In genomic region chr11:66626926-66627325, GRCh38 we compare ENCODE assay signal across 18 cellular contexts. TPM values are rescaled to one million over a fixed set of nuclear protein-coding genes. Genes with fewer than 3 reads are reported as not detected.
DNase-seq lines count a peak whose midpoint lies in the region; ATAC-seq, FAIRE-seq and TF ChIP-seq lines count a peak whose summit lies in the region.
"Had no signal": no experiment of that assay in that cellular context is flagged by ENCODE, and none has a peak within 500 bp of the region (broad histone marks: within the 10 kb centered on the region; RNA-seq: fewer than 3 reads in every experiment).

No MANE protein-coding gene starts in this region.

- no peak overlapping the region for H3K18ac ChIP-seq in trophoblast cell (ENCODE audit: low read length)

- H3K4me1 Mint-ChIP-seq in endothelial cell (ENCODE audit: unreplicated experiment), result peaks cover 16% of the 10 kb centered on the region

- no peak for TF ChIP-seq RAD21 in A549 (conservative IDR thresholded peaks at IDR 0.05 in 1 of 2, IDR thresholded peaks at IDR 0.05 in 1 of 2)

- TF ChIP-seq CTCF in A549 (IDR thresholded peaks at IDR 0.05), result no peak
- TF ChIP-seq CTCF in endothelial cell (IDR thresholded peaks at IDR 0.05; ENCODE audit: unreplicated experiment), result no peak
- TF ChIP-seq CTCF in smooth muscle cell (IDR thresholded peaks at IDR 0.05; ENCODE audit: borderline replicate concordance, insufficient read depth, poor library complexity, severe bottlenecking), result no peak

- no peak overlapping the region for H3K27ac Mint-ChIP-seq in endothelial cell (ENCODE audit: unreplicated experiment)

- H3K4me3 ChIP-seq in A549 (no peak overlapping the region), trophoblast cell (ENCODE audit: low read depth, low read length) (no peak overlapping the region), smooth muscle cell (no peak overlapping the region)
- H3K4me3 ChIP-seq: HAP-1, SK-N-MC had no signal

- no peak for TF ChIP-seq POLR2A in A549 (IDR thresholded peaks at IDR 0.05; ENCODE audit: low read length)

- no peak overlapping the region for H3K23ac ChIP-seq in trophoblast cell (ENCODE audit: low read length)

- H2BK120ac ChIP-seq in trophoblast cell (ENCODE audit: insufficient read depth, low read length, poor library complexity), result no peak overlapping the region

- H4K8ac ChIP-seq in trophoblast cell (ENCODE audit: low read depth, low read length), result no peak overlapping the region

- no peak overlapping the region for H3K27ac ChIP-seq in A549
- H3K27ac ChIP-seq in trophoblast cell (ENCODE audit: low read depth, low read length), result no peak overlapping the region
- no peak overlapping the region for H3K27ac ChIP-seq in smooth muscle cell (ENCODE audit: low read depth)
- H3K27ac ChIP-seq: KMS-11, SK-N-MC had no signal

- H3K4me3 Mint-ChIP-seq in endothelial cell (ENCODE audit: unreplicated experiment), result peak overlapping the region; percentile 7

- H3K36me3 Mint-ChIP-seq in endothelial cell (ENCODE audit: low read depth, unreplicated experiment), result peaks cover 42% of the 10 kb centered on the region

- CTCF ChIA-PET in A549 (lab: Yijun Ruan, JAX), result interaction anchor here (0.8 to 2.5 kb wide), 4 partner anchors 10 to 196 kb away, joined by 3 to 7 read pairs (median 4); partner anchors contain the start of gene RBM14

- H2BK5ac ChIP-seq in trophoblast cell (ENCODE audit: low read depth, low read length, poor library complexity), result no peak overlapping the region

- H2AFZ ChIP-seq in trophoblast cell (ENCODE audit: insufficient read depth, low read length, poor library complexity), result no peak overlapping the region
- H2AFZ ChIP-seq in smooth muscle cell (ENCODE audit: low read depth), result no peak overlapping the region

- no peak overlapping the region for H2AK5ac ChIP-seq in trophoblast cell (ENCODE audit: low read length)

- H4K12ac ChIP-seq in trophoblast cell (ENCODE audit: low read depth, low read length), result no peak overlapping the region

- H2BK12ac ChIP-seq in trophoblast cell (ENCODE audit: low read length), result no peak overlapping the region

- H3K79me2 ChIP-seq in trophoblast cell (ENCODE audit: control insufficient read depth, insufficient read depth, low read length, poor library complexity) (peaks cover 29% of the 10 kb centered on the region), smooth muscle cell (ENCODE audit: low read depth) (peaks cover 100% of the 10 kb centered on the region)

- no peak for ATAC-seq in A549

- WGBS in A549 (ENCODE audit: missing lambda C conversion rate), result 96% methylated on average over 7 of the region's 7 CpGs
- WGBS in trophoblast cell (ENCODE audit: extremely low coverage, insufficient coverage, insufficient read length), result no CpG with 5 or more reads among the region's 7 CpGs
- WGBS in smooth muscle cell (ENCODE audit: low lambda C conversion rate), result 97% methylated on average over 7 of the region's 7 CpGs

- H3K9ac ChIP-seq in trophoblast cell (ENCODE audit: low read length) (no peak overlapping the region), smooth muscle cell (ENCODE audit: low read depth) (no peak overlapping the region)
- H3K9ac ChIP-seq: KMS-11 had no signal

- H3K4ac ChIP-seq in trophoblast cell (ENCODE audit: low read depth, low read length), result peak overlapping the region; percentile 66

- H3K36me3 ChIP-seq in trophoblast cell (ENCODE audit: control insufficient read depth in 1 of 2, insufficient read depth in 2 of 2, low read length in 2 of 2), result peaks cover 55 to 74% of the 10 kb centered on the region in 2 experiments
- H3K36me3 ChIP-seq in smooth muscle cell (ENCODE audit: low read depth), result peaks cover 4% of the 10 kb centered on the region

- 0 out of 3 replicates have a peak, but pooled peaks cover 5% of the 10 kb centered on the region for H3K4me1 ChIP-seq in A549
- H3K4me1 ChIP-seq in trophoblast cell (ENCODE audit: control insufficient read depth in 1 of 2, insufficient read depth in 2 of 2, low read length in 2 of 2), result peaks cover 0 to 3% of the 10 kb centered on the region in 2 experiments
- no peaks in the 10 kb centered on the region for H3K4me1 ChIP-seq in smooth muscle cell (ENCODE audit: low read depth)
- H3K4me1 ChIP-seq: HAP-1 had no signal

- H4K20me1 ChIP-seq in smooth muscle cell (ENCODE audit: low read depth), result peaks cover 100% of the 10 kb centered on the region

- H3K27me3 ChIP-seq in trophoblast cell (ENCODE audit: insufficient read depth, low read length) (no peaks in the 10 kb centered on the region), smooth muscle cell (ENCODE audit: low read depth) (no peaks in the 10 kb centered on the region)

- H3F3A ChIP-seq in smooth muscle cell (ENCODE audit: low read depth), result peaks cover 9% of the 10 kb centered on the region

- no peak overlapping the region for H3K14ac ChIP-seq in trophoblast cell (ENCODE audit: low read length)

- no peaks in the 10 kb centered on the region for H3K9me3 Mint-ChIP-seq in endothelial cell (ENCODE audit: unreplicated experiment)

- no peak for TF ChIP-seq EP300 in A549 (IDR thresholded peaks at IDR 0.05)

- FAIRE-seq in A549 (lab: Jason Lieb, UNC), result no peak
- FAIRE-seq: RCC 7860 had no signal

- no peak overlapping the region for H3K4me2 ChIP-seq in A549
- H3K4me2 ChIP-seq in trophoblast cell (ENCODE audit: low read length), result no peak overlapping the region
- no peak overlapping the region for H3K4me2 ChIP-seq in smooth muscle cell
- H3K4me2 ChIP-seq: KMS-11 had no signal

- H3K9me3 ChIP-seq in A549 (no peaks in the 10 kb centered on the region), trophoblast cell (ENCODE audit: insufficient read depth, low read depth, low read length) (peaks cover 2% of the 10 kb centered on the region), smooth muscle cell (replicated peaks; ENCODE audit: low read depth) (no peaks in the 10 kb centered on the region)
- H3K9me3 ChIP-seq: HAP-1 had no signal

- peaks cover 4% of the 10 kb centered on the region for H3K27me3 Mint-ChIP-seq in endothelial cell (ENCODE audit: unreplicated experiment)

- H3K79me1 ChIP-seq in trophoblast cell (ENCODE audit: low read length), result no peaks in the 10 kb centered on the region

- POLR2A ChIA-PET in A549 (lab: Yijun Ruan, JAX), result interaction anchor here (1.2 to 2.6 kb wide), 2 partner anchors 10 to 11 kb away, joined by 4 to 12 read pairs; partner anchors contain the start of genes RBM14 and RBM4

- DNase-seq in A549 (ENCODE audit: low read depth in 1 of 2, low spot score in 1 of 2) (no peak), Ammon's horn (ENCODE audit: low spot score) (peak; percentile 72), endothelial cell (ENCODE audit: low spot score) (no peak), trophoblast cell (no peak), cerebellum (ENCODE audit: low spot score) (no peak), NCI-H446 treated with DMSO at 0.1 percent for 48 hours (lab: John Stamatoyannopoulos, UW) (no peak), smooth muscle cell (lab: John Stamatoyannopoulos, UW; ENCODE audit: unreplicated experiment) (no peak), NCI-H2029 (lab: John Stamatoyannopoulos, UW) (no peak)
- DNase-seq: AML-193, DMS79 treated with DMSO at 0.1 percent for 48 hours, NCI-H1436, NCI-H2029 treated with DMSO at 0.1 percent for 48 hours, NCI-H2171 treated with DMSO at 0.1 percent for 48 hours, SHP77 had no signal

- no peak overlapping the region for H4K91ac ChIP-seq in trophoblast cell (ENCODE audit: low read depth, low read length)

RNA-seq across cellular contexts. Expression of gene RBM14, which starts 10.5 kb away (rescaled TPM):
- polyA plus RNA-seq in A549 (2011; rRNA removed), result 33.0 and 38.0 TPM in 2 replicates
- polyA plus RNA-seq in A549 (2012; cell fraction: cytosol; rRNA removed), result 32.6 and 51.6 TPM in 2 replicates
- 132 and 133 TPM in 2 replicates for polyA plus RNA-seq in A549 (2012; cell fraction: nucleus; rRNA removed)
- polyA plus RNA-seq in A549 (2017; fragmentation: RNase III; extraction: RNeasy Plus Mini Kit Qiagen cat#74134 plus additional on column Dnase treatment), result 99.7 to 103 TPM (median 102 TPM) in 3 replicates
- polyA minus RNA-seq in A549 (2011; rRNA and poly(A)+ RNA removed), result 32.9 and 45.6 TPM in 2 replicates
- 84.2 TPM for total RNA-seq in endothelial cell (ENCODE audit: unreplicated experiment)
- polyA plus RNA-seq in trophoblast cell (2013), result 57.7 and 58.2 TPM in 2 replicates
- total RNA-seq in cerebellum, result 68.1 TPM
- total RNA-seq in smooth muscle cell, result 25.3 and 34.4 TPM in 2 replicates
- polyA plus RNA-seq in smooth muscle cell, result 41.0 and 41.1 TPM in 2 replicates

RNA-seq across cellular contexts. Expression of gene RBM4, which starts 11.6 kb away (rescaled TPM):
- polyA plus RNA-seq in A549 (2011; rRNA removed), result 190 and 264 TPM in 2 replicates
- 185 and 196 TPM in 2 replicates for polyA plus RNA-seq in A549 (2012; cell fraction: cytosol; rRNA removed)
- polyA plus RNA-seq in A549 (2012; cell fraction: nucleus; rRNA removed), result 198 and 233 TPM in 2 replicates
- polyA plus RNA-seq in A549 (2017; fragmentation: RNase III; extraction: RNeasy Plus Mini Kit Qiagen cat#74134 plus additional on column Dnase treatment), result 164 to 171 TPM (median 168 TPM) in 3 replicates
- polyA minus RNA-seq in A549 (2011; rRNA and poly(A)+ RNA removed), result 131 and 144 TPM in 2 replicates
- 187 TPM for total RNA-seq in endothelial cell (ENCODE audit: unreplicated experiment)
- polyA plus RNA-seq in trophoblast cell (2013), result 136 and 139 TPM in 2 replicates
- 113 TPM for total RNA-seq in cerebellum
- total RNA-seq in smooth muscle cell, result 110 and 125 TPM in 2 replicates
- polyA plus RNA-seq in smooth muscle cell, result 121 and 150 TPM in 2 replicates

RNA-seq across cellular contexts. Expression of gene CCS, which starts 33.9 kb away (rescaled TPM):
- polyA plus RNA-seq in A549 (2011; rRNA removed), result 17.2 and 18.3 TPM in 2 replicates
- polyA plus RNA-seq in A549 (2012; cell fraction: cytosol; rRNA removed), result 41.4 and 42.6 TPM in 2 replicates
- 87.4 and 92.4 TPM in 2 replicates for polyA plus RNA-seq in A549 (2012; cell fraction: nucleus; rRNA removed)
- 40.3 to 48.2 TPM (median 46.5 TPM) in 3 replicates for polyA plus RNA-seq in A549 (2017; fragmentation: RNase III; extraction: RNeasy Plus Mini Kit Qiagen cat#74134 plus additional on column Dnase treatment)
- polyA minus RNA-seq in A549 (2011; rRNA and poly(A)+ RNA removed), result 24.2 and 25.3 TPM in 2 replicates
- total RNA-seq in endothelial cell (ENCODE audit: unreplicated experiment), result 51.2 TPM
- 34.7 and 34.8 TPM in 2 replicates for polyA plus RNA-seq in trophoblast cell (2013)
- total RNA-seq in cerebellum, result 28.1 TPM
- 24.6 and 29.2 TPM in 2 replicates for total RNA-seq in smooth muscle cell
- 104 and 113 TPM in 2 replicates for polyA plus RNA-seq in smooth muscle cell

RNA-seq across cellular contexts. Expression of gene CCDC87, which starts 34.1 kb away (rescaled TPM):
- 0.47 and 0.54 TPM in 2 replicates for polyA plus RNA-seq in A549 (2011; rRNA removed)
- polyA plus RNA-seq in A549 (2012; cell fraction: cytosol; rRNA removed), result 0.14 and 0.19 TPM in 2 replicates
- 0.22 and 0.31 TPM in 2 replicates for polyA plus RNA-seq in A549 (2012; cell fraction: nucleus; rRNA removed)
- 0.56 to 0.68 TPM (median 0.65 TPM) in 3 replicates for polyA plus RNA-seq in A549 (2017; fragmentation: RNase III; extraction: RNeasy Plus Mini Kit Qiagen cat#74134 plus additional on column Dnase treatment)
- polyA minus RNA-seq in A549 (2011; rRNA and poly(A)+ RNA removed), result 0.21 and 0.39 TPM in 2 replicates
- 0.54 TPM for total RNA-seq in endothelial cell (ENCODE audit: unreplicated experiment)
- polyA plus RNA-seq in trophoblast cell (2013), result 0.12 and 0.14 TPM in 2 replicates
- total RNA-seq in cerebellum, result 0.82 TPM
- total RNA-seq in smooth muscle cell, result 2.5 TPM in 1 of 2 replicates, not detected in the other
- 0.56 and 0.91 TPM in 2 replicates for polyA plus RNA-seq in smooth muscle cell

RNA-seq across cellular contexts. Expression of gene RBM4B, which starts 50.8 kb away (rescaled TPM):
- polyA plus RNA-seq in A549 (2011; rRNA removed) (30.1 and 32.7 TPM in 2 replicates), A549 (2017; fragmentation: RNase III; extraction: RNeasy Plus Mini Kit Qiagen cat#74134 plus additional on column Dnase treatment) (24.6 to 31.0 TPM (median 28.0 TPM) in 3 replicates), smooth muscle cell (17.8 and 23.7 TPM in 2 replicates)
- polyA plus RNA-seq in A549 (2012; cell fraction: cytosol; rRNA removed), result 21.0 and 26.5 TPM in 2 replicates
- polyA plus RNA-seq in A549 (2012; cell fraction: nucleus; rRNA removed), result 20.2 and 27.4 TPM in 2 replicates
- 20.2 and 24.9 TPM in 2 replicates for polyA minus RNA-seq in A549 (2011; rRNA and poly(A)+ RNA removed)
- total RNA-seq in endothelial cell (ENCODE audit: unreplicated experiment) (29.3 TPM), cerebellum (73.9 TPM), smooth muscle cell (17.0 and 17.6 TPM in 2 replicates)
- polyA plus RNA-seq in trophoblast cell (2013), result 23.6 and 23.8 TPM in 2 replicates
